Comparison of ENCODE assay signal across 1 cellular context in the genomic region with DNA sequence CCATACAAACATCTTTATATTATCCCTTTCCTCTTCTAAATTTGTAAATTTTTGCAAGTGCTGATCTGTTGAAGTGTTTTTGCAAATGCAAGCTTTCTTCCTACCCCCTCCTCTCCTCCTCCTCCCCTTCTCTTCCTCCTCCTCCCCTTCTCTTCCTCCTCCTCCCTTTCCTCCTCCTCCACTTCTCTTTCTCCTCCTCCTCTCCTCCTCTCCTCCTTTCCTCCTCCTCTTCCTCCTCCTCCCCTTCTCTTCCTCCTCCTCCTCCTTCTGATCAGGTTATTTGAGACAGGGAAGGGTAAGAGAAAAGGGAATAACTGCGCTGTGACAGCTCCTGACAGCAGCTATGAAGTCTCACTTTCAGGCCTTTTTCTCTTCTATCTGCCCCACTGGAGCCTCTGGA.
TF ChIP-seq lines count a peak whose summit lies in the region.

No MANE protein-coding gene starts in this region.

TF ChIP-seq in K562, 482 proteins besides CTCF, POLR2A, EP300 and RAD21 (continued from another document):
- TF ChIP-seq POLR2AphosphoS5 (IDR thresholded peaks at IDR 0.05; ENCODE audit: control insufficient read depth, insufficient read depth, low read depth, low read length) (no peak), ATF1 (CRISPR knock-in tag; IDR thresholded peaks at IDR 0.05) (no peak), ATF1 (tag; IDR thresholded peaks at IDR 0.05) (no peak), SP1 (CRISPR knock-in tag; IDR thresholded peaks at IDR 0.05) (no peak)
- TF ChIP-seq, protein P1, sequence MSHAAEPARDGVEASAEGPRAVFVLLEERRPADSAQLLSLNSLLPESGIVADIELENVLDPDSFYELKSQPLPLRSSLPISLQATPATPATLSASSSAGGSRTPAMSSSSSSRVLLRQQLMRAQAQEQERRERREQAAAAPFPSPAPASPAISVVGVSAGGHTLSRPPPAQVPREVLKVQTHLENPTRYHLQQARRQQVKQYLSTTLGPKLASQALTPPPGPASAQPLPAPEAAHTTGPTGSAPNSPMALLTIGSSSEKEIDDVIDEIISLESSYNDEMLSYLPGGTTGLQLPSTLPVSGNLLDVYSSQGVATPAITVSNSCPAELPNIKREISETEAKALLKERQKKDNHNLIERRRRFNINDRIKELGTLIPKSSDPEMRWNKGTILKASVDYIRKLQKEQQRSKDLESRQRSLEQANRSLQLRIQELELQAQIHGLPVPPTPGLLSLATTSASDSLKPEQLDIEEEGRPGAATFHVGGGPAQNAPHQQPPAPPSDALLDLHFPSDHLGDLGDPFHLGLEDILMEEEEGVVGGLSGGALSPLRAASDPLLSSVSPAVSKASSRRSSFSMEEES (CRISPR knock-in tag; IDR thresholded peaks at IDR 0.05) = no peak
- TF ChIP-seq, protein P2, sequence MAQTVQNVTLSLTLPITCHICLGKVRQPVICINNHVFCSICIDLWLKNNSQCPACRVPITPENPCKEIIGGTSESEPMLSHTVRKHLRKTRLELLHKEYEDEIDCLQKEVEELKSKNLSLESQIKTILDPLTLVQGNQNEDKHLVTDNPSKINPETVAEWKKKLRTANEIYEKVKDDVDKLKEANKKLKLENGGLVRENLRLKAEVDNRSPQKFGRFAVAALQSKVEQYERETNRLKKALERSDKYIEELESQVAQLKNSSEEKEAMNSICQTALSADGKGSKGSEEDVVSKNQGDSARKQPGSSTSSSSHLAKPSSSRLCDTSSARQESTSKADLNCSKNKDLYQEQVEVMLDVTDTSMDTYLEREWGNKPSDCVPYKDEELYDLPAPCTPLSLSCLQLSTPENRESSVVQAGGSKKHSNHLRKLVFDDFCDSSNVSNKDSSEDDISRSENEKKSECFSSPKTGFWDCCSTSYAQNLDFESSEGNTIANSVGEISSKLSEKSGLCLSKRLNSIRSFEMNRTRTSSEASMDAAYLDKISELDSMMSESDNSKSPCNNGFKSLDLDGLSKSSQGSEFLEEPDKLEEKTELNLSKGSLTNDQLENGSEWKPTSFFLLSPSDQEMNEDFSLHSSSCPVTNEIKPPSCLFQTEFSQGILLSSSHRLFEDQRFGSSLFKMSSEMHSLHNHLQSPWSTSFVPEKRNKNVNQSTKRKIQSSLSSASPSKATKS (CRISPR knock-in tag; IDR thresholded peaks at IDR 0.05) = no peak
